ENCODE assay signal across 30 cellular contexts in genomic region chr11:120805960-120806555, GRCh38.
A peak's percentile ranks its signal among the peaks of the same experiment; 100 is the strongest.
DNase-seq lines count a peak whose midpoint lies in the region; ATAC-seq and TF ChIP-seq lines count a peak whose summit lies in the region.
"Had no signal": no experiment of that assay in that cellular context is flagged by ENCODE, and none has a peak within 500 bp of the region (broad histone marks: within the 10 kb centered on the region; RNA-seq: fewer than 3 reads in every experiment).

No MANE protein-coding gene starts in this region.

- H3F3A ChIP-seq in GM23338 (replicated peaks; ENCODE audit: low read depth), result no peaks in the 10 kb centered on the region

- DNase-seq in NCI-H2171 treated with DMSO at 0.1 percent for 48 hours (lab: John Stamatoyannopoulos, UW) (peak; percentile 5), NCI-H2171 (lab: John Stamatoyannopoulos, UW) (no peak), SK-N-DZ (ENCODE audit: low spot score) (peak; percentile 45), natural killer cell (no peak), dorsolateral prefrontal cortex (no peak), GM23338 (ENCODE audit: low spot score) (no peak)
- DNase-seq: activated CD4-positive, alpha-beta T cell treated with anti-CD3 and anti-CD28 coated beads, Interleukin-2, amount 10 ng/mL, durations not matched to agents 24 days and 14 days; activated T-cell treated with anti-CD3 and anti-CD28 coated beads, Interleukin-2, amount 50 U/mL, for 4 hours; adrenal gland; AML-193; brain microvascular endothelial cell; CD8-positive, alpha-beta memory T cell; DMS 273 treated with DMSO at 0.1 percent for 48 hours; H9; islet precursor cell; midbrain; NCI-H1105; NCI-H2029 treated with DMSO at 0.1 percent for 48 hours; NCI-H446 treated with DMSO at 0.1 percent for 48 hours; NCI-H82; nephron progenitor cell; PC-3; Right ventricle myocardium superior; T-helper 9 cell had no signal

- H2AFZ ChIP-seq in GM23338, result no peak overlapping the region

- no peaks in the 10 kb centered on the region for H3K36me3 ChIP-seq in GM23338 (ENCODE audit: insufficient read depth)
- H3K36me3 ChIP-seq: adrenal gland, brain microvascular endothelial cell had no signal

- no peak overlapping the region for H3K27ac ChIP-seq in dorsolateral prefrontal cortex
- H3K27ac ChIP-seq in GM23338 (ENCODE audit: low read depth), result no peak overlapping the region
- H3K27ac ChIP-seq: adrenal gland, brain microvascular endothelial cell, skin epidermis, VCaP had no signal

- H3K27me3 Mint-ChIP-seq in natural killer cell (ENCODE audit: low read depth in 2 of 2) (peaks cover 0 to 6% of the 10 kb centered on the region in 2 donors), GM23338 (ENCODE audit: insufficient read depth, low read depth, poor library complexity) (peaks cover 2% of the 10 kb centered on the region)

- no peak overlapping the region for H3K4me2 ChIP-seq in GM23338

- ATAC-seq in GM19324 (IDR thresholded peaks at IDR 0.05; ENCODE audit: low FRiP score, unreplicated experiment), result peak; percentile 50
- ATAC-seq in natural killer cell, result peak; percentile 66 to 87 (median 77)
- no peak for ATAC-seq in GM21447 (IDR thresholded peaks at IDR 0.05; ENCODE audit: unreplicated experiment)
- ATAC-seq in GM23338, result no peak
- ATAC-seq: activated T-cell treated with anti-CD3 and anti-CD28 coated beads, Interleukin-2, amount 50 U/mL, for 4 hours; PC-3 had no signal

- no peaks in the 10 kb centered on the region for H3K36me3 Mint-ChIP-seq in natural killer cell
- no peaks in the 10 kb centered on the region for H3K36me3 Mint-ChIP-seq in GM23338 (ENCODE audit: low read depth)
- H3K36me3 Mint-ChIP-seq: CD8-positive, alpha-beta memory T cell; IgD-negative memory B cell had no signal

- H3K27me3 ChIP-seq in dorsolateral prefrontal cortex, result no peaks in the 10 kb centered on the region
- no peaks in the 10 kb centered on the region for H3K27me3 ChIP-seq in GM23338 (ENCODE audit: insufficient read depth)
- H3K27me3 ChIP-seq: adrenal gland, brain microvascular endothelial cell had no signal

- intact Hi-C loops in natural killer cell (cut with micrococcal nuclease), result loop anchor here (5.0 kb wide), 1 partner anchor 51 kb away; no protein-coding TSS in a partner anchor
- intact Hi-C loops in dorsolateral prefrontal cortex (cut with DNase I), result loop anchor here in 1 of 2 donors (10.0 kb wide), 1 partner anchor 149 kb away; no protein-coding TSS in a partner anchor

- H3K4me3 ChIP-seq in dorsolateral prefrontal cortex (no peak overlapping the region), GM23338 (no peak overlapping the region)
- H3K4me3 ChIP-seq: adrenal gland, skin epidermis had no signal

- H3K9me3 Mint-ChIP-seq in natural killer cell (no peaks in the 10 kb centered on the region), GM23338 (no peaks in the 10 kb centered on the region)
- H3K9me3 Mint-ChIP-seq: activated CD4-positive, alpha-beta T cell treated with anti-CD3 and anti-CD28 coated beads, Interleukin-2, amount 10 ng/mL, durations not matched to agents 24 days and 14 days; activated T-cell treated with anti-CD3 and anti-CD28 coated beads, Interleukin-2, amount 50 U/mL, for 4 hours; CD8-positive, alpha-beta memory T cell; H9; nephron progenitor cell; stimulated activated naive CD8-positive, alpha-beta T cell treated with anti-CD3 and anti-CD28 coated beads, Interleukin-15, Interleukin-2, amounts not matched to agents 100 ng/mL and 50 ng/mL, for 24 hours had no signal

- H3K27ac Mint-ChIP-seq in natural killer cell (peak overlapping the region in 1 of 2 donors; percentile 66), GM23338 (no peak overlapping the region)
- H3K27ac Mint-ChIP-seq: activated CD4-positive, alpha-beta T cell treated with anti-CD3 and anti-CD28 coated beads, Interleukin-2, amount 10 ng/mL, durations not matched to agents 24 days and 14 days; H9; IgD-negative memory B cell; nephron progenitor cell; stimulated activated naive CD8-positive, alpha-beta T cell treated with anti-CD3 and anti-CD28 coated beads, Interleukin-15, Interleukin-2, amounts not matched to agents 100 ng/mL and 50 ng/mL, for 24 hours had no signal

- H3K79me2 ChIP-seq in GM23338 (replicated peaks; ENCODE audit: insufficient read depth), result no peaks in the 10 kb centered on the region

- H3K4me3 Mint-ChIP-seq in natural killer cell (peak overlapping the region; percentile 60), GM23338 (no peak overlapping the region)
- H3K4me3 Mint-ChIP-seq: activated CD4-positive, alpha-beta T cell treated with anti-CD3 and anti-CD28 coated beads, Interleukin-2, amount 10 ng/mL, durations not matched to agents 24 days and 14 days; activated T-cell treated with anti-CD3 and anti-CD28 coated beads, Interleukin-2, amount 50 U/mL, for 4 hours; H9; nephron progenitor cell; stimulated activated naive CD8-positive, alpha-beta T cell treated with anti-CD3 and anti-CD28 coated beads, Interleukin-15, Interleukin-2, amounts not matched to agents 100 ng/mL and 50 ng/mL, for 24 hours had no signal

- peaks cover 4% of the 10 kb centered on the region for H3K9me2 ChIP-seq in GM23338 (ENCODE audit: insufficient read depth)

- no peaks in the 10 kb centered on the region for H4K20me1 ChIP-seq in GM23338 (replicated peaks; ENCODE audit: insufficient read depth)

- peaks cover 67 to 81% of the 10 kb centered on the region in 2 donors for H3K4me1 Mint-ChIP-seq in natural killer cell
- peaks cover 24% of the 10 kb centered on the region for H3K4me1 Mint-ChIP-seq in GM23338
- H3K4me1 Mint-ChIP-seq: activated CD4-positive, alpha-beta T cell treated with anti-CD3 and anti-CD28 coated beads, Interleukin-2, amount 10 ng/mL, durations not matched to agents 24 days and 14 days had no signal

- TF ChIP-seq CTCF in natural killer cell (IDR thresholded peaks at IDR 0.05), result no peak
- TF ChIP-seq CTCF in dorsolateral prefrontal cortex (IDR thresholded peaks at IDR 0.05 in 54 of 56, conservative IDR thresholded peaks at IDR 0.05 in 2 of 56; ENCODE audit: low read depth in 1 of 56, partially characterized antibody in 56 of 56), result no peak
- TF ChIP-seq CTCF in GM23338 (conservative IDR thresholded peaks at IDR 0.05; ENCODE audit: low read depth in 2 of 2), result no peak

- peaks cover 17% of the 10 kb centered on the region; the same call in 1 of the 2 replicates for H3K4me1 ChIP-seq in GM23338 (ENCODE audit: insufficient read depth)
- H3K4me1 ChIP-seq: adrenal gland had no signal

TF ChIP-seq in GM23338, 12 proteins besides CTCF, POLR2A, EP300 and RAD21 (continues in another document):
- no peak for TF ChIP-seq POLR2AphosphoS5 (IDR thresholded peaks at IDR 0.05; ENCODE audit: low read depth)
- no peak for TF ChIP-seq ZNF331 (CRISPR knock-in tag; IDR thresholded peaks at IDR 0.05; ENCODE audit: low read depth)
- TF ChIP-seq JUNB (IDR thresholded peaks at IDR 0.05; ENCODE audit: unreplicated experiment), result no peak

Comparison
In these comparisons a context has a peak if more than half of its experiments do, and no peak if none do; other contexts are left out.
1. DNase-seq: peak in NCI-H2171 treated with DMSO at 0.1 percent for 48 hours (single experiment) and SK-N-DZ (single experiment); none in NCI-H2171 (single experiment), natural killer cell (single experiment), dorsolateral prefrontal cortex (0 of 10) and GM23338 (single experiment).
2. ATAC-seq: peak in GM19324 (single experiment) and natural killer cell (3 of 3); none in GM21447 (single experiment) and GM23338 (single experiment).